ENCODE assay signal across 2 cellular contexts in the genomic region with DNA sequence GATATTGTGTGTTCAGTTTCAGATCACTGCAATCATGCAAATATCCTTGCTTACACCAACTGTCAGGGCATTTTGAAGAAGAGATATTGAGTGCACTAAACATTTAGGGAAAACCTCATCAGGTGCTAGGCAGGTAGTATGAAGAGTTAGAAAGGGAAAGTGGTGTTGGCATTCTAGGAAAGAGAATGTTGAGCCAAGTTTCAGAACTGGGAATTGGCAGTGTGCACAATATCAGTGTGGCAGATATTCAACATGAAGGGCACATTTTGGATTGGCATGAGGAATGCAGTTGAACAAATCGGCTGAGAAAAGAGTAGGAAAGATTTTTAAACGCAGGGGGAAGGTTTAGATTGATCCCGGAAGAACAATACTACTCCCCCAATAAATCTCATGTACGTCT.
TF ChIP-seq lines count a peak whose summit lies in the region.

No MANE protein-coding gene starts in this region.

TF ChIP-seq in liver, 16 proteins besides CTCF, POLR2A, EP300 and RAD21:
- TF ChIP-seq, protein P1, sequence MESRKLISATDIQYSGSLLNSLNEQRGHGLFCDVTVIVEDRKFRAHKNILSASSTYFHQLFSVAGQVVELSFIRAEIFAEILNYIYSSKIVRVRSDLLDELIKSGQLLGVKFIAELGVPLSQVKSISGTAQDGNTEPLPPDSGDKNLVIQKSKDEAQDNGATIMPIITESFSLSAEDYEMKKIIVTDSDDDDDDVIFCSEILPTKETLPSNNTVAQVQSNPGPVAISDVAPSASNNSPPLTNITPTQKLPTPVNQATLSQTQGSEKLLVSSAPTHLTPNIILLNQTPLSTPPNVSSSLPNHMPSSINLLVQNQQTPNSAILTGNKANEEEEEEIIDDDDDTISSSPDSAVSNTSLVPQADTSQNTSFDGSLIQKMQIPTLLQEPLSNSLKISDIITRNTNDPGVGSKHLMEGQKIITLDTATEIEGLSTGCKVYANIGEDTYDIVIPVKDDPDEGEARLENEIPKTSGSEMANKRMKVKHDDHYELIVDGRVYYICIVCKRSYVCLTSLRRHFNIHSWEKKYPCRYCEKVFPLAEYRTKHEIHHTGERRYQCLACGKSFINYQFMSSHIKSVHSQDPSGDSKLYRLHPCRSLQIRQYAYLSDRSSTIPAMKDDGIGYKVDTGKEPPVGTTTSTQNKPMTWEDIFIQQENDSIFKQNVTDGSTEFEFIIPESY (IDR thresholded peaks at IDR 0.05): no peak
- TF ChIP-seq ATF3 (IDR thresholded peaks at IDR 0.05) (no peak), HNF4G (IDR thresholded peaks at IDR 0.05) (no peak), HNF4A (conservative IDR thresholded peaks at IDR 0.05) (no peak), RXRA (IDR thresholded peaks at IDR 0.05) (peak in 1 of 2 donors; percentile 19), MAX (IDR thresholded peaks at IDR 0.05) (no peak), TAF1 (conservative IDR thresholded peaks at IDR 0.05) (no peak), YY1 (IDR thresholded peaks at IDR 0.05) (peak; percentile 39)
- TF ChIP-seq, protein P2, sequence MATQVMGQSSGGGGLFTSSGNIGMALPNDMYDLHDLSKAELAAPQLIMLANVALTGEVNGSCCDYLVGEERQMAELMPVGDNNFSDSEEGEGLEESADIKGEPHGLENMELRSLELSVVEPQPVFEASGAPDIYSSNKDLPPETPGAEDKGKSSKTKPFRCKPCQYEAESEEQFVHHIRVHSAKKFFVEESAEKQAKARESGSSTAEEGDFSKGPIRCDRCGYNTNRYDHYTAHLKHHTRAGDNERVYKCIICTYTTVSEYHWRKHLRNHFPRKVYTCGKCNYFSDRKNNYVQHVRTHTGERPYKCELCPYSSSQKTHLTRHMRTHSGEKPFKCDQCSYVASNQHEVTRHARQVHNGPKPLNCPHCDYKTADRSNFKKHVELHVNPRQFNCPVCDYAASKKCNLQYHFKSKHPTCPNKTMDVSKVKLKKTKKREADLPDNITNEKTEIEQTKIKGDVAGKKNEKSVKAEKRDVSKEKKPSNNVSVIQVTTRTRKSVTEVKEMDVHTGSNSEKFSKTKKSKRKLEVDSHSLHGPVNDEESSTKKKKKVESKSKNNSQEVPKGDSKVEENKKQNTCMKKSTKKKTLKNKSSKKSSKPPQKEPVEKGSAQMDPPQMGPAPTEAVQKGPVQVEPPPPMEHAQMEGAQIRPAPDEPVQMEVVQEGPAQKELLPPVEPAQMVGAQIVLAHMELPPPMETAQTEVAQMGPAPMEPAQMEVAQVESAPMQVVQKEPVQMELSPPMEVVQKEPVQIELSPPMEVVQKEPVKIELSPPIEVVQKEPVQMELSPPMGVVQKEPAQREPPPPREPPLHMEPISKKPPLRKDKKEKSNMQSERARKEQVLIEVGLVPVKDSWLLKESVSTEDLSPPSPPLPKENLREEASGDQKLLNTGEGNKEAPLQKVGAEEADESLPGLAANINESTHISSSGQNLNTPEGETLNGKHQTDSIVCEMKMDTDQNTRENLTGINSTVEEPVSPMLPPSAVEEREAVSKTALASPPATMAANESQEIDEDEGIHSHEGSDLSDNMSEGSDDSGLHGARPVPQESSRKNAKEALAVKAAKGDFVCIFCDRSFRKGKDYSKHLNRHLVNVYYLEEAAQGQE (IDR thresholded peaks at IDR 0.05): no peak

TF ChIP-seq in HepG2, 621 proteins besides CTCF, POLR2A, EP300 and RAD21 (continued from another document):
- TF ChIP-seq, protein P3, sequence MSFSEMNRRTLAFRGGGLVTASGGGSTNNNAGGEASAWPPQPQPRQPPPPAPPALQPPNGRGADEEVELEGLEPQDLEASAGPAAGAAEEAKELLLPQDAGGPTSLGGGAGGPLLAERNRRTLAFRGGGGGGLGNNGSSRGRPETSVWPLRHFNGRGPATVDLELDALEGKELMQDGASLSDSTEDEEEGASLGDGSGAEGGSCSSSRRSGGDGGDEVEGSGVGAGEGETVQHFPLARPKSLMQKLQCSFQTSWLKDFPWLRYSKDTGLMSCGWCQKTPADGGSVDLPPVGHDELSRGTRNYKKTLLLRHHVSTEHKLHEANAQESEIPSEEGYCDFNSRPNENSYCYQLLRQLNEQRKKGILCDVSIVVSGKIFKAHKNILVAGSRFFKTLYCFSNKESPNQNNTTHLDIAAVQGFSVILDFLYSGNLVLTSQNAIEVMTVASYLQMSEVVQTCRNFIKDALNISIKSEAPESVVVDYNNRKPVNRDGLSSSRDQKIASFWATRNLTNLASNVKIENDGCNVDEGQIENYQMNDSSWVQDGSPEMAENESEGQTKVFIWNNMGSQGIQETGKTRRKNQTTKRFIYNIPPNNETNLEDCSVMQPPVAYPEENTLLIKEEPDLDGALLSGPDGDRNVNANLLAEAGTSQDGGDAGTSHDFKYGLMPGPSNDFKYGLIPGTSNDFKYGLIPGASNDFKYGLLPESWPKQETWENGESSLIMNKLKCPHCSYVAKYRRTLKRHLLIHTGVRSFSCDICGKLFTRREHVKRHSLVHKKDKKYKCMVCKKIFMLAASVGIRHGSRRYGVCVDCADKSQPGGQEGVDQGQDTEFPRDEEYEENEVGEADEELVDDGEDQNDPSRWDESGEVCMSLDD (CRISPR knock-in tag; IDR thresholded peaks at IDR 0.05; ENCODE audit: borderline replicate concordance): no peak
- no peak for TF ChIP-seq ZNF605 (CRISPR knock-in tag; IDR thresholded peaks at IDR 0.05)
- TF ChIP-seq ZNF143 (CRISPR knock-in tag; IDR thresholded peaks at IDR 0.05): no peak
- no peak for TF ChIP-seq MAFK (conservative IDR thresholded peaks at IDR 0.05 in 1 of 2, IDR thresholded peaks at IDR 0.05 in 1 of 2; ENCODE audit: low read length in 2 of 2)
- TF ChIP-seq HMGXB3 (CRISPR knock-in tag; IDR thresholded peaks at IDR 0.05; ENCODE audit: borderline replicate concordance): no peak
- TF ChIP-seq ZNF10 (CRISPR knock-in tag; IDR thresholded peaks at IDR 0.05; ENCODE audit: borderline replicate concordance, low read depth): no peak
